Comparison of ENCODE assay signal across 1 cellular context in the genomic region with DNA sequence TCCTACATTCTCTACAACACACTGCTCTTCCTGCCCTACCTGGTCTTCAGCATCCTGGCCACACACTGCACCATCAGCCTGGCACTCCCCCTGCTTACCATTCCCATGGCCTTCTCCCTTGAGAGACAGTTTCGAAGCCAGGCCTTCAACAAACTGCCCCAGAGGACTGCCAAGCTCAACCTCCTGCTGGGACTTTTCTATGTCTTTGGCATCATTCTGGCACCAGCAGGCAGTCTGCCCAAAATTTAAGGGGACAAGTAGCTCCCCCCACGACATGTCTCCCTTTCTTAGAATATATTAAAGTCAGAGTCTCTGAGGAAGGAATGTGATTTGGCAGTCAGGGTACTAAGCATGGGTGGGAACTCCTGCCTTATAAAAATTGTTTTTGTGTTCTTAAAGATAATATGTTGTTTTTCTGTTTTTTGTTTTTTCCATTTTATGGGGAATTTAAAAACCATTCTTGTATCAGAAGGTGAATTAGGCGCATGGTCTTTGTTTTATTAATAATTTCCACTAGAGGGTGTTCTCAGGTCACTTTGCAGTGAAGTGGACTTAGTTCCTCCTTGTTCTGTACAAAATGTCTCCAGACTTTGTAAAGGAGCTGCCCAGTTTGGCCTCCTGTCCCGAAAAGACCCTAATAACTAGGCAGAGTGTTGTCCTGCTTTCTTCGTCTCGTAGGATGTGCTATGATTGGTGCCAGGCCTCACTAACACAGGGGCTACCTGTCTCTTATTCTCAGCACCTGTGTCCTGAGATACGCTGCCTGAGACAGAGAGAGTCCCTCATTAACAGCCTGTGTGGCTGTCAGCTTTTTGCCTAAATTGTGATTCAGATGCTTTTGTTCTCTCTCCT.
TF ChIP-seq lines count a peak whose summit lies in the region.

No MANE protein-coding gene starts in this region.

TF ChIP-seq in IMR-90, 13 proteins besides CTCF, POLR2A, EP300 and RAD21:
- TF ChIP-seq NFE2L2 (IDR thresholded peaks at IDR 0.05; ENCODE audit: low read depth, low read length) (no peak), SMC3 (IDR thresholded peaks at IDR 0.05; ENCODE audit: low read depth, low read length) (no peak), CEBPB (IDR thresholded peaks at IDR 0.05; ENCODE audit: low read depth, low read length) (no peak), MAZ (IDR thresholded peaks at IDR 0.05; ENCODE audit: borderline replicate concordance, low read depth, low read length) (no peak), CHD1 (IDR thresholded peaks at IDR 0.05; ENCODE audit: low read depth, low read length) (no peak), MAFK (IDR thresholded peaks at IDR 0.05; ENCODE audit: low read depth, low read length) (no peak), MXI1 (IDR thresholded peaks at IDR 0.05; ENCODE audit: borderline replicate concordance, low read depth, low read length) (no peak), RCOR1 (IDR thresholded peaks at IDR 0.05; ENCODE audit: insufficient replicate concordance, low read length) (no peak), FOS (IDR thresholded peaks at IDR 0.05; ENCODE audit: low read depth, low read length) (no peak), BHLHE40 (IDR thresholded peaks at IDR 0.05; ENCODE audit: low read depth, low read length) (no peak), RFX5 (IDR thresholded peaks at IDR 0.05; ENCODE audit: low read depth, low read length) (no peak)
- TF ChIP-seq, protein P1, sequence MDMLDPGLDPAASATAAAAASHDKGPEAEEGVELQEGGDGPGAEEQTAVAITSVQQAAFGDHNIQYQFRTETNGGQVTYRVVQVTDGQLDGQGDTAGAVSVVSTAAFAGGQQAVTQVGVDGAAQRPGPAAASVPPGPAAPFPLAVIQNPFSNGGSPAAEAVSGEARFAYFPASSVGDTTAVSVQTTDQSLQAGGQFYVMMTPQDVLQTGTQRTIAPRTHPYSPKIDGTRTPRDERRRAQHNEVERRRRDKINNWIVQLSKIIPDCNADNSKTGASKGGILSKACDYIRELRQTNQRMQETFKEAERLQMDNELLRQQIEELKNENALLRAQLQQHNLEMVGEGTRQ (IDR thresholded peaks at IDR 0.05; ENCODE audit: low read depth, low read length), result no peak
- TF ChIP-seq, protein P2, sequence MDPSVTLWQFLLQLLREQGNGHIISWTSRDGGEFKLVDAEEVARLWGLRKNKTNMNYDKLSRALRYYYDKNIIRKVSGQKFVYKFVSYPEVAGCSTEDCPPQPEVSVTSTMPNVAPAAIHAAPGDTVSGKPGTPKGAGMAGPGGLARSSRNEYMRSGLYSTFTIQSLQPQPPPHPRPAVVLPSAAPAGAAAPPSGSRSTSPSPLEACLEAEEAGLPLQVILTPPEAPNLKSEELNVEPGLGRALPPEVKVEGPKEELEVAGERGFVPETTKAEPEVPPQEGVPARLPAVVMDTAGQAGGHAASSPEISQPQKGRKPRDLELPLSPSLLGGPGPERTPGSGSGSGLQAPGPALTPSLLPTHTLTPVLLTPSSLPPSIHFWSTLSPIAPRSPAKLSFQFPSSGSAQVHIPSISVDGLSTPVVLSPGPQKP (IDR thresholded peaks at IDR 0.05; ENCODE audit: borderline replicate concordance, low read depth, low read length), result no peak
TF ChIP-seq in IMR-90: peak in this region for 0.
